In genomic region chr9:97615439-97616072, GRCh38 we compare ENCODE assay signal across 8 cellular contexts. TPM values are rescaled to one million over a fixed set of nuclear protein-coding genes. Genes with fewer than 3 reads are reported as not detected.
DNase-seq lines count a peak whose midpoint lies in the region; ATAC-seq, FAIRE-seq and TF ChIP-seq lines count a peak whose summit lies in the region.

No MANE protein-coding gene starts in this region.

- H3K9ac ChIP-seq in Loucy (ENCODE audit: low read depth, low read length, poor library complexity, severe bottlenecking) (no peak overlapping the region), K562 (ENCODE audit: insufficient read depth in 1 of 2, low read depth in 2 of 2, low read length in 2 of 2) (no peak overlapping the region)

- no peaks in the 10 kb centered on the region for H3K9me3 ChIP-seq in Loucy (ENCODE audit: insufficient read depth, low read depth, low read length)
- H3K9me3 ChIP-seq in K562 (replicated peaks; ENCODE audit: control insufficient read depth, insufficient read depth, low read depth, low read length), result no peaks in the 10 kb centered on the region

- H3K27me3 ChIP-seq in Loucy (ENCODE audit: insufficient read depth, low read length, poor library complexity, severe bottlenecking), result no peaks in the 10 kb centered on the region
- H3K27me3 ChIP-seq in K562 (ENCODE audit: control insufficient read depth in 2 of 2, insufficient read depth in 2 of 2, low read length in 2 of 2), result no peaks in the 10 kb centered on the region

- no peak overlapping the region for H3K27ac ChIP-seq in K562 (ENCODE audit: extremely low read depth, low read depth, low read length)

- H4K20me1 ChIP-seq in Loucy (ENCODE audit: insufficient read depth, low read length, poor library complexity, severe bottlenecking) (no peaks in the 10 kb centered on the region), K562 (replicated peaks; ENCODE audit: control insufficient read depth, insufficient read depth, low read length) (peaks cover 6% of the 10 kb centered on the region; the same call in 1 of the 2 replicates)

- DNase-seq in GM03348 (ENCODE audit: low spot score) (peak; percentile 70), SK-MEL-5 (ENCODE audit: low read depth, low spot score) (peak; percentile 77), K562 (ENCODE audit: extremely low read depth in 1 of 4, low spot score in 3 of 4) (peak; percentile 55 to 71 (median 64)), hypothalamus (lab: John Stamatoyannopoulos, UW) (peak in 28 of 51 donors; percentile 8 to 75 (median 37))
- peak; percentile 67 for DNase-seq in stimulated activated CD4-positive, alpha-beta T cell treated with anti-CD3 and anti-CD28 coated beads, Interleukin-15, amount 100 ng/mL, for 24 hours

- intact Hi-C loops in K562 (cut with micrococcal nuclease), result loop anchor here (1.0 kb wide), 2 partner anchors 147 to 228 kb away; no protein-coding TSS in a partner anchor

- H3F3A ChIP-seq in Loucy (ENCODE audit: low read depth), result no peaks in the 10 kb centered on the region

- peak; percentile 88 for TF ChIP-seq CTCF in Loucy (conservative IDR thresholded peaks at IDR 0.05; ENCODE audit: low read length)
- TF ChIP-seq CTCF in K562 (IDR thresholded peaks at IDR 0.05 in 2 of 3, conservative IDR thresholded peaks at IDR 0.05 in 1 of 3; ENCODE audit: insufficient read depth in 2 of 3, low read depth in 1 of 3, low read length in 3 of 3), result peak; percentile 68 to 85 (median 78)

- in situ Hi-C loops in SK-MEL-5 (cut with HindIII; ENCODE audit: low pct_unique_long_range_greater_than_20kb, low sequenced_read_pairs), result loop anchor here (25.0 kb wide), 1 partner anchor 753 kb away; the partner anchor contains the start of gene ZNF782
- in situ Hi-C loops in K562 (cut with MboI), result no loop called here

- H3K79me2 ChIP-seq in Loucy (ENCODE audit: insufficient read depth, low read length), result no peaks in the 10 kb centered on the region
- H3K79me2 ChIP-seq in K562 (ENCODE audit: control insufficient read depth, insufficient read depth, low read length), result no peaks in the 10 kb centered on the region

- no peak for TF ChIP-seq EP300 in K562 (IDR thresholded peaks at IDR 0.05; ENCODE audit: low read length)

- no peaks in the 10 kb centered on the region for H3K9me2 ChIP-seq in Loucy (replicated peaks; ENCODE audit: low read depth, low read length)

- BruUV-seq in K562 (replicated peaks; lab: Mats Ljungman, UMichigan), result no TSS peak

- POLR2A ChIA-PET in K562 (lab: Yijun Ruan, JAX), result interaction anchor here (0.6 to 1.7 kb wide), 10 partner anchors 9 to 231 kb away, joined by 3 to 15 read pairs (median 3); partner anchors contain the start of genes NCBP1 and TSTD2

- CTCF ChIA-PET in K562 (lab: Yijun Ruan, JAX; ENCODE audit: low intra/inter-chr PET ratio), result interaction anchor here (0.6 to 2.4 kb wide), 8 partner anchors 17 to 758 kb away, joined by 3 to 53 read pairs (median 3); partner anchors contain the start of gene TDRD7

- FAIRE-seq in K562 (lab: Jason Lieb, UNC), result peak; percentile 85

- TF ChIP-seq RAD21 in K562 (CRISPR knock-in tag; conservative IDR thresholded peaks at IDR 0.05 in 1 of 2, IDR thresholded peaks at IDR 0.05 in 1 of 2), result peak; percentile 77 to 87

- H3K4me1 ChIP-seq in Loucy (ENCODE audit: insufficient read depth, low read length, poor library complexity, severe bottlenecking) (no peaks in the 10 kb centered on the region), K562 (replicated peaks in 1 of 2; ENCODE audit: control insufficient read depth in 2 of 2, insufficient read depth in 2 of 2, low read length in 2 of 2) (no peaks in the 10 kb centered on the region)

- TF ChIP-seq POLR2A in K562 (conservative IDR thresholded peaks at IDR 0.05), result no peak

- ATAC-seq in K562 (peak; percentile 86), HG03159 (IDR thresholded peaks at IDR 0.05; ENCODE audit: unreplicated experiment) (no peak), HG02885 (IDR thresholded peaks at IDR 0.05; ENCODE audit: poor library complexity, unreplicated experiment) (no peak)

- peaks cover 22% of the 10 kb centered on the region; the same call in 1 of the 2 replicates for H3K36me3 ChIP-seq in Loucy (ENCODE audit: insufficient read depth, low read length)
- peaks cover 65% of the 10 kb centered on the region for H3K36me3 ChIP-seq in K562 (ENCODE audit: control insufficient read depth, insufficient read depth, low read length)

- H3K4me2 ChIP-seq in Loucy (ENCODE audit: low read depth, low read length, poor library complexity, severe bottlenecking), result no peak overlapping the region
- no peak overlapping the region for H3K4me2 ChIP-seq in K562 (ENCODE audit: insufficient read depth, low read length)

- peaks cover 3% of the 10 kb centered on the region for H3K9me1 ChIP-seq in K562 (ENCODE audit: control insufficient read depth, insufficient read depth, low read length)

- H2AFZ ChIP-seq in Loucy (ENCODE audit: low read length) (no peak overlapping the region), K562 (ENCODE audit: low read depth, low read length) (no peak overlapping the region)

- H3K4me3 ChIP-seq in Loucy (ENCODE audit: low read length, poor library complexity, severe bottlenecking) (no peak overlapping the region), K562 (no peak overlapping the region)

TF ChIP-seq in K562, 482 proteins besides CTCF, POLR2A, EP300 and RAD21 (continues in another document):
- TF ChIP-seq, protein P1, sequence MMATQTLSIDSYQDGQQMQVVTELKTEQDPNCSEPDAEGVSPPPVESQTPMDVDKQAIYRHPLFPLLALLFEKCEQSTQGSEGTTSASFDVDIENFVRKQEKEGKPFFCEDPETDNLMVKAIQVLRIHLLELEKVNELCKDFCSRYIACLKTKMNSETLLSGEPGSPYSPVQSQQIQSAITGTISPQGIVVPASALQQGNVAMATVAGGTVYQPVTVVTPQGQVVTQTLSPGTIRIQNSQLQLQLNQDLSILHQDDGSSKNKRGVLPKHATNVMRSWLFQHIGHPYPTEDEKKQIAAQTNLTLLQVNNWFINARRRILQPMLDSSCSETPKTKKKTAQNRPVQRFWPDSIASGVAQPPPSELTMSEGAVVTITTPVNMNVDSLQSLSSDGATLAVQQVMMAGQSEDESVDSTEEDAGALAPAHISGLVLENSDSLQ (IDR thresholded peaks at IDR 0.05), result 0 out of 2 replicates have a peak, but pooled peaks have one; percentile 20
- TF ChIP-seq STAG1 (CRISPR knock-in tag; IDR thresholded peaks at IDR 0.05; ENCODE audit: borderline replicate concordance), result peak; percentile 72; the same call in 1 of the 2 replicates

RNA-seq across cellular contexts. Expression of gene TSTD2, which starts 17.6 kb away (rescaled TPM):
- 17.7 and 17.9 TPM in 2 replicates for total RNA-seq in SK-MEL-5 (2014; rRNA removed; shearing (Covaris generic))
- polyA plus RNA-seq in SK-MEL-5 (2015; cell fraction: cytosol; rRNA removed), result 14.9 and 19.8 TPM in 2 replicates
- 63.4 and 67.0 TPM in 2 replicates for polyA plus RNA-seq in SK-MEL-5 (2015; cell fraction: nucleus; rRNA removed)
- total RNA-seq in K562 (2011; cell fraction: chromatin; rRNA removed; ENCODE audit: low replicate concordance), result 45.9 and 90.8 TPM in 2 replicates
- total RNA-seq in K562 (2011; cell fraction: nucleolus; rRNA removed), result 25.0 and 29.2 TPM in 2 replicates
- 43.0 and 55.8 TPM in 2 replicates for total RNA-seq in K562 (2011; cell fraction: nucleoplasm; rRNA removed)
- total RNA-seq in K562 (2014; rRNA removed), result 16.8 and 16.9 TPM in 2 replicates
- total RNA-seq in K562 (2014; rRNA removed; fragmentation: Illumina TruSeq; extraction: Trizol), result 14.8 and 15.8 TPM in 2 replicates
- 13.9 and 14.2 TPM in 2 replicates for total RNA-seq in K562 (2015; rRNA removed; fragmentation: Illumina TruSeq; extraction: Trizol)
- total RNA-seq in K562 (2021), result 20.0 and 20.4 TPM in 2 replicates
- polyA plus RNA-seq in K562 (2011; rRNA removed), result 36.7 and 37.0 TPM in 2 replicates
- polyA plus RNA-seq in K562 (2011; cell fraction: cytosol; rRNA removed), result 17.5 and 22.9 TPM in 2 replicates
- polyA plus RNA-seq in K562 (2011; cell fraction: nucleus; rRNA removed), result 47.0 and 54.9 TPM in 2 replicates
- polyA plus RNA-seq in K562 (2012), result 11.8 and 18.5 TPM in 2 replicates
- polyA plus RNA-seq in K562 (2014; fragmentation: Illumina TruSeq; extraction: Trizol), result 18.6 and 22.2 TPM in 2 replicates
- polyA plus RNA-seq in K562 (2014; fragmentation: Nextera tagmentation; extraction: Ambion mirVana), result 10 to 100 TPM; 10.1 to 19.0 TPM
- polyA plus RNA-seq in K562 (2014; rRNA removed), result 20.6 and 20.9 TPM in 2 replicates
- 32.6 and 36.5 TPM in 2 replicates for polyA minus RNA-seq in K562 (2011; rRNA and poly(A)+ RNA removed)
- polyA minus RNA-seq in K562 (2011; cell fraction: cytosol; rRNA and poly(A)+ RNA removed), result 15.0 and 17.8 TPM in 2 replicates
- polyA minus RNA-seq in K562 (2011; cell fraction: nucleus; rRNA and poly(A)+ RNA removed), result 19.5 and 34.8 TPM in 2 replicates

RNA-seq across cellular contexts. Expression of gene NCBP1, which starts 18.1 kb away (rescaled TPM):
- 51.9 and 52.5 TPM in 2 replicates for total RNA-seq in SK-MEL-5 (2014; rRNA removed; shearing (Covaris generic))
- polyA plus RNA-seq in SK-MEL-5 (2015; cell fraction: cytosol; rRNA removed), result 32.5 and 47.2 TPM in 2 replicates
- 47.1 and 69.4 TPM in 2 replicates for polyA plus RNA-seq in SK-MEL-5 (2015; cell fraction: nucleus; rRNA removed)
- total RNA-seq in K562 (2011; cell fraction: chromatin; rRNA removed; ENCODE audit: low replicate concordance), result 50.3 and 119 TPM in 2 replicates
- 30.9 and 32.9 TPM in 2 replicates for total RNA-seq in K562 (2011; cell fraction: nucleolus; rRNA removed)
- total RNA-seq in K562 (2011; cell fraction: nucleoplasm; rRNA removed), result 50.1 and 77.7 TPM in 2 replicates
- total RNA-seq in K562 (2014; rRNA removed) (47.5 and 56.2 TPM in 2 replicates), K562 (2014; rRNA removed; fragmentation: Illumina TruSeq; extraction: Trizol) (62.3 and 67.2 TPM in 2 replicates), K562 (2015; rRNA removed; fragmentation: Illumina TruSeq; extraction: Trizol) (52.8 and 57.5 TPM in 2 replicates), K562 (2021) (59.6 and 60.2 TPM in 2 replicates)
- polyA plus RNA-seq in K562 (2011; rRNA removed) (51.4 and 69.7 TPM in 2 replicates), K562 (2014; fragmentation: Illumina TruSeq; extraction: Trizol) (55.7 and 64.6 TPM in 2 replicates), K562 (2014; fragmentation: Nextera tagmentation; extraction: Ambion mirVana) (10 to 100 TPM; 29.4 to 37.1 TPM), K562 (2014; rRNA removed) (41.7 and 55.5 TPM in 2 replicates)
- polyA plus RNA-seq in K562 (2011; cell fraction: cytosol; rRNA removed), result 15.0 and 20.9 TPM in 2 replicates
- polyA plus RNA-seq in K562 (2011; cell fraction: nucleus; rRNA removed), result 45.1 and 51.8 TPM in 2 replicates
- 36.5 and 42.5 TPM in 2 replicates for polyA plus RNA-seq in K562 (2012)
- 76.3 and 88.4 TPM in 2 replicates for polyA minus RNA-seq in K562 (2011; rRNA and poly(A)+ RNA removed)
- polyA minus RNA-seq in K562 (2011; cell fraction: cytosol; rRNA and poly(A)+ RNA removed), result 23.4 and 31.7 TPM in 2 replicates
- polyA minus RNA-seq in K562 (2011; cell fraction: nucleus; rRNA and poly(A)+ RNA removed), result 36.9 and 68.3 TPM in 2 replicates
